ENCODE assay signal across 19 cellular contexts in genomic region chr3:43372007-43372754, GRCh38.
A peak's percentile ranks its signal among the peaks of the same experiment; 100 is the strongest.
DNase-seq lines count a peak whose midpoint lies in the region; ATAC-seq and TF ChIP-seq lines count a peak whose summit lies in the region.
"Had no signal": no experiment of that assay in that cellular context is flagged by ENCODE, and none has a peak within 500 bp of the region (broad histone marks: within the 10 kb centered on the region; RNA-seq: fewer than 3 reads in every experiment).

No MANE protein-coding gene starts in this region.

- H3K9me3 Mint-ChIP-seq in T-helper 1 cell treated with Interleukin-12 subunit alpha and Interleukin-12 subunit beta and Interleukin-4 antibody, amounts not matched to agents 30 μg/mL and 1 μg/mL, for 36 hours, result no peaks in the 10 kb centered on the region
- H3K9me3 Mint-ChIP-seq in GM23338, result no peaks in the 10 kb centered on the region
- no peaks in the 10 kb centered on the region for H3K9me3 Mint-ChIP-seq in effector memory CD8-positive, alpha-beta T cell
- H3K9me3 Mint-ChIP-seq in nephron, result no peaks in the 10 kb centered on the region

- H4K20me1 ChIP-seq in GM23338 (replicated peaks; ENCODE audit: insufficient read depth), result no peaks in the 10 kb centered on the region

- H2AFZ ChIP-seq in GM23338, result no peak overlapping the region

- ATAC-seq in GM23338, result peak; percentile 60
- ATAC-seq in effector memory CD8-positive, alpha-beta T cell (replicated peaks), result no peak
- ATAC-seq: GM12878, PC-3 had no signal

- H3K27me3 ChIP-seq in GM23338 (ENCODE audit: insufficient read depth), result no peaks in the 10 kb centered on the region
- H3K27me3 ChIP-seq: BE2C had no signal

- peak overlapping the region; percentile 53 for H3K4me2 ChIP-seq in GM23338

- H3K4me1 Mint-ChIP-seq in T-helper 1 cell treated with Interleukin-12 subunit alpha and Interleukin-12 subunit beta and Interleukin-4 antibody, amounts not matched to agents 30 μg/mL and 1 μg/mL, for 36 hours (ENCODE audit: low read depth), result peaks cover 8% of the 10 kb centered on the region
- H3K4me1 Mint-ChIP-seq in GM23338 (peaks cover 28% of the 10 kb centered on the region), nephron (peaks cover 20% of the 10 kb centered on the region)
- H3K4me1 Mint-ChIP-seq in effector memory CD8-positive, alpha-beta T cell (ENCODE audit: low read depth in 2 of 2), result peaks cover 31 to 46% of the 10 kb centered on the region in 2 donors

- no peaks in the 10 kb centered on the region for H3K79me2 ChIP-seq in GM23338 (replicated peaks; ENCODE audit: insufficient read depth)

- H3K4me3 ChIP-seq in GM23338, result 0 out of 2 replicates have a peak overlapping the region, but pooled peaks have one; percentile 23
- H3K4me3 ChIP-seq: GM12878 had no signal

- no peak for DNase-seq in T-helper 1 cell
- peak; percentile 19 for DNase-seq in GM23338 (ENCODE audit: low spot score)
- DNase-seq in effector memory CD8-positive, alpha-beta T cell, result no peak
- DNase-seq in SW480 (ENCODE audit: low spot score), result no peak
- no peak for DNase-seq in cerebellum (ENCODE audit: low spot score)
- DNase-seq in HK-2 (ENCODE audit: unreplicated experiment), result no peak
- DNase-seq: BE2C, GDM1, KBM-7, NCI-H1417 treated with DMSO at 0.1 percent for 48 hours, NCI-H1930, NCI-H510A, NCI-H774, PC-3 had no signal

- TF ChIP-seq CTCF in GM23338 (conservative IDR thresholded peaks at IDR 0.05; ENCODE audit: low read depth in 2 of 2) (no peak), nephron (IDR thresholded peaks at IDR 0.05; ENCODE audit: unreplicated experiment in 3 of 3) (no peak)

- peaks cover 17% of the 10 kb centered on the region for H3K4me1 ChIP-seq in GM23338 (ENCODE audit: insufficient read depth)
- H3K4me1 ChIP-seq: BE2C had no signal

- no peak overlapping the region for H3K4me3 Mint-ChIP-seq in T-helper 1 cell treated with Interleukin-12 subunit alpha and Interleukin-12 subunit beta and Interleukin-4 antibody, amounts not matched to agents 30 μg/mL and 1 μg/mL, for 36 hours
- H3K4me3 Mint-ChIP-seq in GM23338 (peak overlapping the region; percentile 0; the same call in 1 of the 3 replicates), nephron (no peak overlapping the region)
- H3K4me3 Mint-ChIP-seq in effector memory CD8-positive, alpha-beta T cell, result peak overlapping the region in 1 of 2 donors; percentile 17

- H3K27me3 Mint-ChIP-seq in T-helper 1 cell treated with Interleukin-12 subunit alpha and Interleukin-12 subunit beta and Interleukin-4 antibody, amounts not matched to agents 30 μg/mL and 1 μg/mL, for 36 hours (ENCODE audit: low read depth), result peaks cover 3% of the 10 kb centered on the region
- H3K27me3 Mint-ChIP-seq in GM23338 (ENCODE audit: insufficient read depth, low read depth, poor library complexity), result peaks cover 8% of the 10 kb centered on the region
- no peaks in the 10 kb centered on the region for H3K27me3 Mint-ChIP-seq in effector memory CD8-positive, alpha-beta T cell
- no peaks in the 10 kb centered on the region for H3K27me3 Mint-ChIP-seq in nephron (ENCODE audit: low read depth)

- no peaks in the 10 kb centered on the region; the same call in 1 of the 2 replicates for H3F3A ChIP-seq in GM23338 (replicated peaks; ENCODE audit: low read depth)

- no peaks in the 10 kb centered on the region for H3K36me3 Mint-ChIP-seq in T-helper 1 cell treated with Interleukin-12 subunit alpha and Interleukin-12 subunit beta and Interleukin-4 antibody, amounts not matched to agents 30 μg/mL and 1 μg/mL, for 36 hours (ENCODE audit: low read depth)
- no peaks in the 10 kb centered on the region for H3K36me3 Mint-ChIP-seq in GM23338 (ENCODE audit: low read depth)
- H3K36me3 Mint-ChIP-seq in effector memory CD8-positive, alpha-beta T cell (ENCODE audit: insufficient read depth), result peaks cover 4% of the 10 kb centered on the region
- H3K36me3 Mint-ChIP-seq in nephron (ENCODE audit: low read depth), result no peaks in the 10 kb centered on the region

- H3K9me2 ChIP-seq in GM23338 (ENCODE audit: insufficient read depth), result no peaks in the 10 kb centered on the region; the same call in 1 of the 2 replicates

- H3K36me3 ChIP-seq in GM23338 (ENCODE audit: insufficient read depth), result no peaks in the 10 kb centered on the region
- H3K36me3 ChIP-seq: BE2C had no signal

- H3K27ac Mint-ChIP-seq in T-helper 1 cell treated with Interleukin-12 subunit alpha and Interleukin-12 subunit beta and Interleukin-4 antibody, amounts not matched to agents 30 μg/mL and 1 μg/mL, for 36 hours, result peak overlapping the region; percentile 45
- H3K27ac Mint-ChIP-seq in GM23338 (0 out of 2 replicates have a peak overlapping the region, but pooled peaks have one; percentile 8), nephron (peak overlapping the region; percentile 4 to 71 (median 47))
- peak overlapping the region; percentile 68 to 85 for H3K27ac Mint-ChIP-seq in effector memory CD8-positive, alpha-beta T cell

- H3K27ac ChIP-seq in GM23338 (ENCODE audit: low read depth), result no peak overlapping the region
- H3K27ac ChIP-seq: 22Rv1, RWPE1 had no signal

TF ChIP-seq in GM23338, 12 proteins besides CTCF, POLR2A, EP300 and RAD21:
- TF ChIP-seq ZNF114 (CRISPR knock-in tag; IDR thresholded peaks at IDR 0.05) (no peak), EZH2 (IDR thresholded peaks at IDR 0.05; ENCODE audit: low read depth, unreplicated experiment) (no peak)

Comparison
In these comparisons a context has a peak if more than half of its experiments do, and no peak if none do; other contexts are left out.
1. H3K27ac Mint-ChIP-seq: peak in every context shown above with its lines; median percentile 76 in effector memory CD8-positive, alpha-beta T cell; 47 in nephron; 45 in T-helper 1 cell treated with Interleukin-12 subunit alpha and Interleukin-12 subunit beta and Interleukin-4 antibody, amounts not matched to agents 30 μg/mL and 1 μg/mL, for 36 hours; 8 in GM23338.